In genomic region chr3:12875857-12876451, GRCh38 we compare ENCODE assay signal across 8 cellular contexts. TPM values are rescaled to one million over a fixed set of nuclear protein-coding genes. Genes with fewer than 3 reads are reported as not detected.
DNase-seq lines count a peak whose midpoint lies in the region; ATAC-seq and TF ChIP-seq lines count a peak whose summit lies in the region.

No MANE protein-coding gene starts in this region.

- H3K27me3 Mint-ChIP-seq in activated naive CD8-positive, alpha-beta T cell treated with anti-CD3 and anti-CD28 coated beads, Interleukin-2, amount 10 ng/mL, durations not matched to agents 7 days and 5 days = peaks cover 4% of the 10 kb centered on the region

- H3K27me3 ChIP-seq in iPS-15b (ENCODE audit: control insufficient read depth, insufficient read depth, low read length) = peaks cover 21% of the 10 kb centered on the region
- peaks cover 13% of the 10 kb centered on the region for H3K27me3 ChIP-seq in suprapubic skin

- no peak overlapping the region for H3K9ac ChIP-seq in iPS-15b (ENCODE audit: low read depth, low read length)

- no peak for TF ChIP-seq POLR2A in suprapubic skin (IDR thresholded peaks at IDR 0.05)

- no peak overlapping the region for H3K27ac ChIP-seq in suprapubic skin

- no peak overlapping the region for H3K4me3 Mint-ChIP-seq in activated naive CD8-positive, alpha-beta T cell treated with anti-CD3 and anti-CD28 coated beads, Interleukin-2, amount 10 ng/mL, durations not matched to agents 7 days and 5 days

- H3K4me1 Mint-ChIP-seq in activated naive CD8-positive, alpha-beta T cell treated with anti-CD3 and anti-CD28 coated beads, Interleukin-2, amount 10 ng/mL, durations not matched to agents 7 days and 5 days = peaks cover 5% of the 10 kb centered on the region

- no peaks in the 10 kb centered on the region for H3K9me3 Mint-ChIP-seq in activated naive CD8-positive, alpha-beta T cell treated with anti-CD3 and anti-CD28 coated beads, Interleukin-2, amount 10 ng/mL, durations not matched to agents 7 days and 5 days

- POLR2A ChIA-PET in activated naive CD8-positive, alpha-beta T cell treated with anti-CD3 and anti-CD28 coated beads, Interleukin-2, amount 10 ng/mL, durations not matched to agents 7 days and 5 days (lab: Charles Lee) = no interaction called here

- no peaks in the 10 kb centered on the region for H3K9me3 ChIP-seq in iPS-15b (ENCODE audit: control insufficient read depth, insufficient read depth, low read length)
- no peaks in the 10 kb centered on the region for H3K9me3 ChIP-seq in suprapubic skin

- WGBS in suprapubic skin = 6% methylated on average over 10 of the region's 47 CpGs

- no peak overlapping the region for H3K27ac Mint-ChIP-seq in activated naive CD8-positive, alpha-beta T cell treated with anti-CD3 and anti-CD28 coated beads, Interleukin-2, amount 10 ng/mL, durations not matched to agents 7 days and 5 days

- H3K36me3 ChIP-seq in iPS-15b (ENCODE audit: control insufficient read depth, insufficient read depth, low read length) = no peaks in the 10 kb centered on the region
- no peaks in the 10 kb centered on the region for H3K36me3 ChIP-seq in suprapubic skin

- peak overlapping the region; percentile 30 for H3K4me3 ChIP-seq in AG10803 (ENCODE audit: low read length)
- H3K4me3 ChIP-seq in iPS-15b (ENCODE audit: low read depth, low read length) = peak overlapping the region; percentile 48
- H3K4me3 ChIP-seq in suprapubic skin = peak overlapping the region; percentile 37

- no peaks in the 10 kb centered on the region for H3K36me3 Mint-ChIP-seq in activated naive CD8-positive, alpha-beta T cell treated with anti-CD3 and anti-CD28 coated beads, Interleukin-2, amount 10 ng/mL, durations not matched to agents 7 days and 5 days

- no peak for TF ChIP-seq EP300 in suprapubic skin (IDR thresholded peaks at IDR 0.05)

- DNase-seq in AG10803 (ENCODE audit: low read depth) (no peak), suprapubic skin (ENCODE audit: low spot score in 2 of 2) (no peak), SIG-M5 treated with dmso at 0.1 percent for 504 hours (lab: John Stamatoyannopoulos, UW; ENCODE audit: unreplicated experiment) (no peak)
- peak; percentile 58 for DNase-seq in activated naive CD8-positive, alpha-beta T cell treated with anti-CD3 and anti-CD28 coated beads, Interleukin-2, amount 10 ng/mL, durations not matched to agents 7 days and 5 days

- ATAC-seq in GM21723 (IDR thresholded peaks at IDR 0.05; ENCODE audit: unreplicated experiment) = peak; percentile 52
- ATAC-seq in activated naive CD8-positive, alpha-beta T cell treated with anti-CD3 and anti-CD28 coated beads, Interleukin-2, amount 10 ng/mL, durations not matched to agents 7 days and 5 days (ENCODE audit: low read depth) = peak; percentile 64
- no peak for ATAC-seq in GM21423 (IDR thresholded peaks at IDR 0.05; ENCODE audit: unreplicated experiment)
- no peak for ATAC-seq in GM19328 (IDR thresholded peaks at IDR 0.05; ENCODE audit: unreplicated experiment)

- H3K4me1 ChIP-seq in iPS-15b (ENCODE audit: control insufficient read depth, insufficient read depth, low read length) = peaks cover 2% of the 10 kb centered on the region
- peaks cover 12% of the 10 kb centered on the region for H3K4me1 ChIP-seq in suprapubic skin

- TF ChIP-seq CTCF in AG10803 (conservative IDR thresholded peaks at IDR 0.05; ENCODE audit: low read length) (0 out of 2 replicates have a peak, but pooled peaks have one; percentile 7), suprapubic skin (IDR thresholded peaks at IDR 0.05) (no peak)

RNA-seq across cellular contexts. Expression of gene RPL32, which starts 34.6 kb away (rescaled TPM):
- total RNA-seq in activated naive CD8-positive, alpha-beta T cell treated with anti-CD3 and anti-CD28 coated beads, Interleukin-2, amount 10 ng/mL, durations not matched to agents 7 days and 5 days = 1,000 to 10,000 TPM; 2,162 to 2,195 TPM
- total RNA-seq in suprapubic skin = 1,000 to 10,000 TPM; 1,159 to 2,367 (median 1,696) TPM

Comparison
In these comparisons a context has a peak if more than half of its experiments do, and no peak if none do; other contexts are left out.
1. ATAC-seq: peak in GM21723 (single experiment) and activated naive CD8-positive, alpha-beta T cell treated with anti-CD3 and anti-CD28 coated beads, Interleukin-2, amount 10 ng/mL, durations not matched to agents 7 days and 5 days (single experiment); none in GM21423 (single experiment) and GM19328 (single experiment).
2. Peak in every context shown above with its lines, with median percentiles within 50 percentile points of each other: H3K4me3 ChIP-seq.